In genomic region chr2:170446078-170446477, GRCh38 we compare ENCODE assay signal across 28 cellular contexts.
"Had no signal": no experiment of that assay in that cellular context is flagged by ENCODE, and none has a peak within 500 bp of the region (broad histone marks: within the 10 kb centered on the region; RNA-seq: fewer than 3 reads in every experiment).

No MANE protein-coding gene starts in this region.

- H3K4me3 ChIP-seq: gastroesophageal sphincter, sigmoid colon, smooth muscle cell, stomach, suprapubic skin, tibial nerve had no signal

- H3K27me3 ChIP-seq: sigmoid colon, stomach, suprapubic skin, tibial nerve had no signal

- DNase-seq: activated B cell treated with CpG ODN at 0.5 μM for 24 hours; activated CD4-positive, alpha-beta T cell treated with anti-CD3 and anti-CD28 coated beads for 36 hours; activated CD4-positive, alpha-beta T cell treated with anti-CD3 and anti-CD28 coated beads, Interleukin-2, amount 50 U/mL, for 4 hours; activated CD8-positive, alpha-beta memory T cell treated with anti-CD3 and anti-CD28 coated beads for 24 hours; activated CD8-positive, alpha-beta memory T cell treated with anti-CD3 and anti-CD28 coated beads, Interleukin-2, amount 50 U/mL, for 4 hours; activated T-cell treated with anti-CD3 and anti-CD28 coated beads, Interleukin-2, amount 50 U/mL, for 24 hours; aorta; caudate nucleus; dermis blood vessel endothelial cell; effector memory CD8-positive, alpha-beta T cell; head of caudate nucleus; hypothalamus; left cardiac atrium; naive B cell; nucleus accumbens; posterior cingulate gyrus; sigmoid colon; stimulated activated CD4-positive, alpha-beta T cell treated with anti-CD3 and anti-CD28 coated beads, Interleukin-15, amount 100 ng/mL, for 24 hours; stomach had no signal

- H3K27ac ChIP-seq: gastroesophageal sphincter, sigmoid colon, stomach, suprapubic skin, tibial nerve had no signal

- H3K4me2 ChIP-seq: smooth muscle cell had no signal

- H3K4me1 ChIP-seq: gastroesophageal sphincter, sigmoid colon, suprapubic skin, tibial nerve had no signal

- FAIRE-seq: endothelial cell of umbilical vein, urothelium cell line had no signal

- H3K36me3 ChIP-seq: gastroesophageal sphincter, sigmoid colon, stomach, suprapubic skin, tibial nerve had no signal

- ATAC-seq: activated CD4-positive, alpha-beta T cell treated with anti-CD3 and anti-CD28 coated beads for 36 hours; activated naive CD4-positive, alpha-beta T cell treated with anti-CD3 and anti-CD28 coated beads, Interleukin-2, amount 50 U/mL, for 72 hours; activated T-helper 17 cell treated with anti-CD3 and anti-CD28 coated beads, Interleukin-2, amount 50 U/mL, for 72 hours; effector memory CD8-positive, alpha-beta T cell; gastroesophageal sphincter; left cardiac atrium; stimulated activated memory B cell treated with anti-CD40 and anti-IgM and Interleukin-4, amounts not matched to agents 10 μg/mL and 1 μg/mL and 100 μg/mL, for 72 hours had no signal

- H3K9me3 ChIP-seq: gastroesophageal sphincter, sigmoid colon, suprapubic skin had no signal
